Comparison of ENCODE assay signal across 22 cellular contexts in the genomic region with DNA sequence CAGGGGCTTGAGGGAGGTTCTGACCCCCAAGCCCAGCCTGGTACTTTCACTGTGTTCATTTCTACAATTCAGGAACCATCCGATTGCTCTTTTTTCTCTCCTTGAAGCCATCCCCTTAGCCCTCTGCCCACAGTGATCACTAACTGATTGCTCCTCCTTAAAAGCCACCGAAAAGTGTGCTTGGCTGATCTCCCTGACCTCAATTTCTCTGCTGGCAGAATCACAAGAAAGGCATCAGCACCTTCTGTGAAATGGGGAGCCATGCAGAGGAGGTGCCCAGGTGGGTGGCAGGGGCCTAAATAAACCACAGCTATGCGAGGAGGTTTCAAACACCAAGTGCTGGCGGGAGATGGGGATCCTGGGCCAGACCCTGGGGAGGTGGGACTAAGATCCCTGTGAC.
"Had no signal": no experiment of that assay in that cellular context is flagged by ENCODE, and none has a peak within 500 bp of the region (broad histone marks: within the 10 kb centered on the region; RNA-seq: fewer than 3 reads in every experiment).

No MANE protein-coding gene starts in this region.

- H3K27ac Mint-ChIP-seq: activated CD4-positive, alpha-beta memory T cell treated with anti-CD3 and anti-CD28 coated beads, Interleukin-2, amount 10 ng/mL, durations not matched to agents 7 days and 5 days; activated CD4-positive, alpha-beta T cell treated with anti-CD3 and anti-CD28 coated beads for 36 hours; activated naive CD4-positive, alpha-beta T cell treated with anti-CD3 and anti-CD28 coated beads for 36 hours; activated naive CD8-positive, alpha-beta T cell; activated T-helper 17 cell treated with anti-CD3 and anti-CD28 coated beads, Interleukin-2, amount 50 U/mL, for 72 hours had no signal

- H3K4me1 Mint-ChIP-seq: activated CD4-positive, alpha-beta memory T cell treated with anti-CD3 and anti-CD28 coated beads, Interleukin-2, amount 10 ng/mL, durations not matched to agents 7 days and 5 days; activated CD4-positive, alpha-beta T cell treated with anti-CD3 and anti-CD28 coated beads for 36 hours; activated T-helper 17 cell treated with anti-CD3 and anti-CD28 coated beads, Interleukin-2, amount 50 U/mL, for 72 hours had no signal

- ATAC-seq: activated CD4-positive, alpha-beta T cell treated with anti-CD3 and anti-CD28 coated beads for 36 hours; activated T-helper 17 cell treated with anti-CD3 and anti-CD28 coated beads, Interleukin-2, amount 50 U/mL, for 72 hours; K562 had no signal

- H3K9me3 Mint-ChIP-seq: activated CD4-positive, alpha-beta memory T cell treated with anti-CD3 and anti-CD28 coated beads, Interleukin-2, amount 10 ng/mL, durations not matched to agents 7 days and 5 days; activated naive CD4-positive, alpha-beta T cell treated with anti-CD3 and anti-CD28 coated beads for 36 hours; activated T-helper 17 cell treated with anti-CD3 and anti-CD28 coated beads, Interleukin-2, amount 50 U/mL, for 72 hours had no signal

- DNase-seq: activated CD4-positive, alpha-beta memory T cell treated with anti-CD3 and anti-CD28 coated beads, Interleukin-2, amount 10 ng/mL, durations not matched to agents 7 days and 5 days; activated CD4-positive, alpha-beta T cell treated with anti-CD3 and anti-CD28 coated beads for 36 hours; activated CD4-positive, alpha-beta T cell treated with anti-CD3 and anti-CD28 coated beads, Interleukin-2, amount 50 U/mL, for 1 hour; activated gamma-delta T cell; activated naive CD4-positive, alpha-beta T cell treated with anti-CD3 and anti-CD28 coated beads for 36 hours; activated T-cell treated with anti-CD3 and anti-CD28 coated beads for 4 hours; activated T-cell treated with anti-CD3 and anti-CD28 coated beads, Interleukin-2, amount 50 U/mL, for 48 hours; amygdala; brain microvascular endothelial cell; Karpas-422; MM.1S; NCI-H1105; NCI-H1436; NCI-H1694 treated with DMSO at 0.1 percent for 48 hours; NCI-H2029 treated with DMSO at 0.1 percent for 48 hours; NCI-H510A treated with DMSO at 0.1 percent for 48 hours; PC-9; SHP77 treated with DMSO at 0.1 percent for 48 hours; WERI-Rb-1 had no signal

- H3K27ac ChIP-seq: brain microvascular endothelial cell, PC-9, WERI-Rb-1 had no signal

- H3K4me3 ChIP-seq: K562, PC-9 had no signal

- H3K27me3 Mint-ChIP-seq: activated CD4-positive, alpha-beta T cell treated with anti-CD3 and anti-CD28 coated beads for 36 hours; activated naive CD8-positive, alpha-beta T cell had no signal

- H3K36me3 Mint-ChIP-seq: activated naive CD8-positive, alpha-beta T cell had no signal

- H3K4me3 Mint-ChIP-seq: activated CD4-positive, alpha-beta memory T cell treated with anti-CD3 and anti-CD28 coated beads, Interleukin-2, amount 10 ng/mL, durations not matched to agents 7 days and 5 days; activated CD4-positive, alpha-beta T cell treated with anti-CD3 and anti-CD28 coated beads for 36 hours; activated naive CD4-positive, alpha-beta T cell treated with anti-CD3 and anti-CD28 coated beads for 36 hours; activated naive CD8-positive, alpha-beta T cell; activated T-helper 17 cell treated with anti-CD3 and anti-CD28 coated beads, Interleukin-2, amount 50 U/mL, for 72 hours had no signal

- H2AFZ ChIP-seq: PC-9 had no signal

- H3K36me3 ChIP-seq: brain microvascular endothelial cell, WERI-Rb-1 had no signal

- H3K4me2 ChIP-seq: PC-9 had no signal

- H3K27me3 ChIP-seq: brain microvascular endothelial cell had no signal
